11 cellular contexts compared by ENCODE assay signal in genomic region chr3:197956626-197956988, GRCh38. TPM values are rescaled to one million over a fixed set of nuclear protein-coding genes. Genes with fewer than 3 reads are reported as not detected.
DNase-seq lines count a peak whose midpoint lies in the region; ATAC-seq and TF ChIP-seq lines count a peak whose summit lies in the region.
"Had no signal": no experiment of that assay in that cellular context is flagged by ENCODE, and none has a peak within 500 bp of the region (broad histone marks: within the 10 kb centered on the region; RNA-seq: fewer than 3 reads in every experiment).

No MANE protein-coding gene starts in this region.

- CTCF ChIA-PET in CD4-positive, alpha-beta T cell (lab: Charles Lee) = interaction anchor here (0.9 kb wide), 1 partner anchor 51 kb away, joined by 3 read pairs; no protein-coding TSS in a partner anchor

- no peak for TF ChIP-seq POLR2A in ovary (IDR thresholded peaks at IDR 0.05)

- peaks cover 7% of the 10 kb centered on the region for H3K23me2 ChIP-seq in H9 (ENCODE audit: insufficient read length, low read depth, low read length, poor library complexity, severe bottlenecking)

- H3K27me3 Mint-ChIP-seq in CD4-positive, alpha-beta T cell = no peaks in the 10 kb centered on the region
- H3K27me3 Mint-ChIP-seq in H9 (ENCODE audit: low read depth) = peaks cover 8% of the 10 kb centered on the region
- no peaks in the 10 kb centered on the region for H3K27me3 Mint-ChIP-seq in activated naive CD8-positive, alpha-beta T cell

- H4K20me1 ChIP-seq in H9 (ENCODE audit: control insufficient read depth, insufficient read depth, insufficient read length) = no peaks in the 10 kb centered on the region

- no peak overlapping the region for H2AK5ac ChIP-seq in H9 (ENCODE audit: insufficient read length, low read length)

- no peak overlapping the region for H4K91ac ChIP-seq in H9 (ENCODE audit: insufficient read length, low read depth, low read length)

- no peak overlapping the region for H2BK5ac ChIP-seq in H9 (ENCODE audit: insufficient read length, low read length)

- ATAC-seq in CD4-positive, alpha-beta T cell (ENCODE audit: poor library complexity) = no peak
- ATAC-seq: gastroesophageal sphincter had no signal

- H3K27ac Mint-ChIP-seq in CD4-positive, alpha-beta T cell = peak overlapping the region; percentile 38
- peak overlapping the region in 2 of 3 experiments; percentile 2 to 58; a peak in 4 of 7 replicates for H3K27ac Mint-ChIP-seq in H9
- peak overlapping the region; percentile 88 for H3K27ac Mint-ChIP-seq in activated naive CD8-positive, alpha-beta T cell

- H2BK120ac ChIP-seq in H9 (ENCODE audit: low read depth, low read length, poor library complexity, severe bottlenecking) = no peak overlapping the region

- no peak overlapping the region for H2BK15ac ChIP-seq in H9 (ENCODE audit: low read depth, low read length)

- POLR2A ChIA-PET in CD4-positive, alpha-beta T cell (lab: Charles Lee) = no interaction called here

- peaks cover 62% of the 10 kb centered on the region for H3K4me1 Mint-ChIP-seq in CD4-positive, alpha-beta T cell (ENCODE audit: low read depth)
- H3K4me1 Mint-ChIP-seq in H9 = peaks cover 38 to 40% of the 10 kb centered on the region in 2 experiments
- H3K4me1 Mint-ChIP-seq in activated naive CD8-positive, alpha-beta T cell (ENCODE audit: low read depth) = peaks cover 74% of the 10 kb centered on the region

- no peak overlapping the region for H3K18ac ChIP-seq in H9 (ENCODE audit: insufficient read length, low read depth, low read length)

- in situ Hi-C loops in HAP-1 (cut with MboI; ENCODE audit: low sequenced_read_pairs) = no loop called here

- H3K79me1 ChIP-seq in H9 (ENCODE audit: insufficient read depth, low read depth, low read length, poor library complexity, severe bottlenecking) = peaks cover 4% of the 10 kb centered on the region

- H3K9ac ChIP-seq in H9 (ENCODE audit: extremely low read depth, insufficient read length, low read length) (no peak overlapping the region), mucosa of stomach (ENCODE audit: low read length) (peak overlapping the region; percentile 78)

- H3K4me1 ChIP-seq in H9 (ENCODE audit: insufficient read depth, low read length) = peaks cover 2% of the 10 kb centered on the region; the same call in 1 of the 2 replicates
- H3K4me1 ChIP-seq in mucosa of stomach (ENCODE audit: control insufficient read depth, insufficient read depth, low read length) = peaks cover 37% of the 10 kb centered on the region
- H3K4me1 ChIP-seq in tibial artery = peaks cover 0 to 46% (median 33%) of the 10 kb centered on the region in 4 donors
- peaks cover 7% of the 10 kb centered on the region for H3K4me1 ChIP-seq in ovary (ENCODE audit: insufficient read depth)
- peaks cover 47% of the 10 kb centered on the region for H3K4me1 ChIP-seq in HAP-1

- H3K4ac ChIP-seq in H9 (ENCODE audit: low read depth, low read length) = no peak overlapping the region

- H4K5ac ChIP-seq in H9 (ENCODE audit: insufficient read length, low read depth, low read length) = no peak overlapping the region

- no peaks in the 10 kb centered on the region for H3K27me3 ChIP-seq in CD4-positive, alpha-beta T cell (ENCODE audit: control insufficient read depth, insufficient read depth, low read length)
- no peaks in the 10 kb centered on the region for H3K27me3 ChIP-seq in H9 (ENCODE audit: insufficient read depth, low read length)
- H3K27me3 ChIP-seq in mucosa of stomach (ENCODE audit: control insufficient read depth, insufficient read depth, low read length) = no peaks in the 10 kb centered on the region
- no peaks in the 10 kb centered on the region for H3K27me3 ChIP-seq in tibial artery
- H3K27me3 ChIP-seq in ovary = no peaks in the 10 kb centered on the region
- no peaks in the 10 kb centered on the region for H3K27me3 ChIP-seq in HAP-1 (ENCODE audit: low read depth)
- H3K27me3 ChIP-seq: gastroesophageal sphincter had no signal

- intact Hi-C loops in CD4-positive, alpha-beta T cell (cut with DNase I, micrococcal nuclease) = loop anchor here (10.0 kb wide), 2 partner anchors 128 to 662 kb away; partner anchors contain the start of gene DLG1 (in 1 of the 2)
- intact Hi-C loops in tibial artery (cut with DNase I; ENCODE audit: low total_unique reads) (no loop called here), ovary (cut with DNase I) (no loop called here)

- H3K23ac ChIP-seq in H9 (ENCODE audit: insufficient read length, low read depth, low read length) = no peak overlapping the region

- DNase-seq in CD4-positive, alpha-beta T cell = no peak
- DNase-seq in H9 = no peak
- DNase-seq in tibial artery = no peak
- DNase-seq in ovary = no peak
- DNase-seq in HAP-1 (ENCODE audit: low spot score in 2 of 2) = no peak
- DNase-seq: effector memory CD4-positive, alpha-beta T cell; kidney; NCI-H2227 treated with DMSO at 0.1 percent for 48 hours had no signal

- H3K36me3 Mint-ChIP-seq in CD4-positive, alpha-beta T cell (ENCODE audit: low read depth) = peaks cover 69% of the 10 kb centered on the region
- H3K36me3 Mint-ChIP-seq in H9 (ENCODE audit: insufficient read depth in 1 of 3, low read depth in 3 of 3) = peaks cover 29 to 53% (median 50%) of the 10 kb centered on the region in 3 experiments
- peaks cover 16% of the 10 kb centered on the region for H3K36me3 Mint-ChIP-seq in activated naive CD8-positive, alpha-beta T cell

- no peak overlapping the region for H2BK20ac ChIP-seq in H9 (ENCODE audit: low read depth, low read length, poor library complexity, severe bottlenecking)

- no peak overlapping the region for H4K8ac ChIP-seq in H9 (replicated peaks; ENCODE audit: insufficient read length, low read depth, low read length)

- H3T11ph ChIP-seq in H9 (ENCODE audit: low read length) = no peak overlapping the region

- H3K36me3 ChIP-seq in mucosa of stomach (ENCODE audit: control insufficient read depth, insufficient read depth, low read length) (peaks cover 11% of the 10 kb centered on the region), tibial artery (peaks cover 44 to 59% (median 51%) of the 10 kb centered on the region in 3 donors), ovary (no peaks in the 10 kb centered on the region), HAP-1 (replicated peaks) (peaks cover 51% of the 10 kb centered on the region)

- H3K79me2 ChIP-seq in H9 (ENCODE audit: insufficient read depth, low read length) = no peaks in the 10 kb centered on the region

- no peak overlapping the region for H2BK12ac ChIP-seq in H9 (ENCODE audit: insufficient read length, low read depth, low read length)

- H3K9me3 Mint-ChIP-seq in CD4-positive, alpha-beta T cell = no peaks in the 10 kb centered on the region
- H3K9me3 Mint-ChIP-seq in H9 = no peaks in the 10 kb centered on the region
- H3K9me3 Mint-ChIP-seq in activated naive CD8-positive, alpha-beta T cell (ENCODE audit: low read depth) = no peaks in the 10 kb centered on the region

- H3K27ac ChIP-seq in CD4-positive, alpha-beta T cell (ENCODE audit: low read depth, low read length) = no peak overlapping the region
- peak overlapping the region; percentile 21 for H3K27ac ChIP-seq in H9 (ENCODE audit: insufficient read length, low read depth, low read length)
- H3K27ac ChIP-seq in tibial artery = no peak overlapping the region
- no peak overlapping the region for H3K27ac ChIP-seq in ovary

- no peak for TF ChIP-seq EP300 in ovary (IDR thresholded peaks at IDR 0.05)

- no peak for TF ChIP-seq CTCF in CD4-positive, alpha-beta T cell (IDR thresholded peaks at IDR 0.05)
- TF ChIP-seq CTCF in H9 (conservative IDR thresholded peaks at IDR 0.05) (no peak), tibial artery (IDR thresholded peaks at IDR 0.05) (no peak), ovary (IDR thresholded peaks at IDR 0.05) (no peak)

- H3K4me3 ChIP-seq in mucosa of stomach (ENCODE audit: low read length) = no peak overlapping the region
- H3K4me3 ChIP-seq in tibial artery = no peak overlapping the region
- H3K4me3 ChIP-seq in ovary = no peak overlapping the region
- H3K4me3 ChIP-seq in HAP-1 = no peak overlapping the region
- H3K4me3 ChIP-seq: gastroesophageal sphincter had no signal

- WGBS in H9 (ENCODE audit: extremely low coverage, insufficient read length, low lambda C conversion rate) = no CpG with 5 or more reads among the region's 2 CpGs
- WGBS in ovary, 3 donors = 86 to 93% (median 92%) methylated on average over 2 of the region's 2 CpGs

- no peak overlapping the region for H3K4me2 ChIP-seq in H9 (ENCODE audit: insufficient read depth, insufficient read length, low read length)

- no peak overlapping the region for H3K56ac ChIP-seq in H9 (ENCODE audit: insufficient read length, low read depth, low read length)

- peak overlapping the region; percentile 1 for H3K4me3 Mint-ChIP-seq in CD4-positive, alpha-beta T cell
- no peak overlapping the region; a peak in 1 of 5 replicates for H3K4me3 Mint-ChIP-seq in H9
- no peak overlapping the region for H3K4me3 Mint-ChIP-seq in activated naive CD8-positive, alpha-beta T cell

- no peak overlapping the region for H2AFZ ChIP-seq in H9 (ENCODE audit: low read length)

- no peaks in the 10 kb centered on the region for H3K9me3 ChIP-seq in CD4-positive, alpha-beta T cell (ENCODE audit: control insufficient read depth, low read length)
- H3K9me3 ChIP-seq in H9 (ENCODE audit: control insufficient read depth, low read depth, low read length) = no peaks in the 10 kb centered on the region
- H3K9me3 ChIP-seq in mucosa of stomach (ENCODE audit: control insufficient read depth, low read length) = no peaks in the 10 kb centered on the region
- no peaks in the 10 kb centered on the region for H3K9me3 ChIP-seq in tibial artery
- no peaks in the 10 kb centered on the region for H3K9me3 ChIP-seq in ovary
- H3K9me3 ChIP-seq in HAP-1 = no peaks in the 10 kb centered on the region
- H3K9me3 ChIP-seq: gastroesophageal sphincter had no signal

- no peak overlapping the region for H3K14ac ChIP-seq in H9 (ENCODE audit: insufficient read depth, low read length)

RNA-seq across cellular contexts. Expression of gene LMLN, which starts 3.4 kb away (rescaled TPM):
- total RNA-seq in CD4-positive, alpha-beta T cell = 1 to 10 TPM; 3.5 to 3.6 TPM
- 3.8 and 4.5 TPM in 2 replicates for total RNA-seq in H9 (2021)
- total RNA-seq in ovary = 10 to 100 TPM in 3 of 7 donors, 1 to 10 TPM in 4; 5.1 to 12.8 (median 8.7) TPM
- 1 to 10 TPM; 2.4 to 7.0 TPM for polyA plus RNA-seq in ovary

RNA-seq across cellular contexts. Expression of gene RPL35A, which starts 6.6 kb away (rescaled TPM):
- 1,000 to 10,000 TPM; 2,199 to 2,238 TPM for total RNA-seq in CD4-positive, alpha-beta T cell
- total RNA-seq in H9 (2021) (1,563 and 1,572 TPM in 2 replicates), ovary (1,000 to 10,000 TPM; 1,036 to 2,796 (median 2,128) TPM)
- polyA plus RNA-seq in ovary = 1,000 to 10,000 TPM; 3,374 to 4,524 TPM

Comparison
In these comparisons a context has a peak if more than half of its experiments do, and no peak if none do; other contexts are left out.
1. H3K27ac Mint-ChIP-seq: peak in every context shown above with its lines; median percentile 88 in activated naive CD8-positive, alpha-beta T cell; 38 in CD4-positive, alpha-beta T cell; 30 in H9.
2. intact Hi-C loops: an anchor here in CD4-positive, alpha-beta T cell (10.0 kb wide); none called in tibial artery and ovary.